Comparison of ENCODE assay signal across 1 cellular context in the genomic region with DNA sequence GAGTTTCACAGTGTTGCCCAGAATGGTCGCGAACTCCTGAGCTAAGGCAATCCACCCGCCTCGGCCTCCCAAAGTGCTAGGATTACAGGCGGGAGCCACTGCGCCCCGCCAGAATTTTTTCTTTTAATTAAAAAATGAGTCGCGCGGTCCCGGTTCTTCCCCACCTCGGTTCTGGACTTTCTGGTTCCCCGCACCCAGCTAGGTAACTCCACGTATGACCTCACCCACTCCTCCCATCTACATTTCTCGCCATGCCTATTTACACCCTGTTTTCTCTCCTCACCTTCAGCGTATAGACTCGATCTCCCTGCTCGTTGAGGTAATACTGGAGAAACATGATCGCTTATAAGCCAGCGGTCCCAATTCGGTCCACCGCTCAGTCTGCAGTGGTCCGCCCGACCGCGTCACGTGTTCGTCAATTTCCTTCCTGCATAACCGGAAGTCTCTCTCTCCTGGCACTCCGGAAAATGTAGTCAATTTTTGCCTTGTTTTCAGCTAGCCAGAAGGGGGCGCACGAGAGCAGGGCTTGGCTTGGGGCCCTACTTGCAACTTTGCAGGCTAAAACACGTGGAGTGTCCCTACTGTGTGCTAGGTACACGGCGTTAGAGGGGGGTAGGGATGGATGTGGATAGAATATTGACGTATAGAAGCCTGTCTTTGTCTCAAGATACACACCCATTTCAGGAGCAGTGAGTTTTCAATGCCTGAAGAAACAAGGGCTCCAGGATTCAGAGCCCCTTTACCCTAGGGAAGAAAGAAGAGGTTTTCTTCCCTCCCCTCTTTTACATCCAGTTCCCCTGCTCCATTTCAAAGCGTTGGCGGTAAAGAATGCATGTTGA.
A peak's percentile ranks its signal among the peaks of the same experiment; 100 is the strongest.
TF ChIP-seq lines count a peak whose summit lies in the region.

A gene (minus strand): TSS at position 400 of the 839 bp plus-strand sequence. CDS start 63 bp downstream, at position 337.
A gene with protein sequence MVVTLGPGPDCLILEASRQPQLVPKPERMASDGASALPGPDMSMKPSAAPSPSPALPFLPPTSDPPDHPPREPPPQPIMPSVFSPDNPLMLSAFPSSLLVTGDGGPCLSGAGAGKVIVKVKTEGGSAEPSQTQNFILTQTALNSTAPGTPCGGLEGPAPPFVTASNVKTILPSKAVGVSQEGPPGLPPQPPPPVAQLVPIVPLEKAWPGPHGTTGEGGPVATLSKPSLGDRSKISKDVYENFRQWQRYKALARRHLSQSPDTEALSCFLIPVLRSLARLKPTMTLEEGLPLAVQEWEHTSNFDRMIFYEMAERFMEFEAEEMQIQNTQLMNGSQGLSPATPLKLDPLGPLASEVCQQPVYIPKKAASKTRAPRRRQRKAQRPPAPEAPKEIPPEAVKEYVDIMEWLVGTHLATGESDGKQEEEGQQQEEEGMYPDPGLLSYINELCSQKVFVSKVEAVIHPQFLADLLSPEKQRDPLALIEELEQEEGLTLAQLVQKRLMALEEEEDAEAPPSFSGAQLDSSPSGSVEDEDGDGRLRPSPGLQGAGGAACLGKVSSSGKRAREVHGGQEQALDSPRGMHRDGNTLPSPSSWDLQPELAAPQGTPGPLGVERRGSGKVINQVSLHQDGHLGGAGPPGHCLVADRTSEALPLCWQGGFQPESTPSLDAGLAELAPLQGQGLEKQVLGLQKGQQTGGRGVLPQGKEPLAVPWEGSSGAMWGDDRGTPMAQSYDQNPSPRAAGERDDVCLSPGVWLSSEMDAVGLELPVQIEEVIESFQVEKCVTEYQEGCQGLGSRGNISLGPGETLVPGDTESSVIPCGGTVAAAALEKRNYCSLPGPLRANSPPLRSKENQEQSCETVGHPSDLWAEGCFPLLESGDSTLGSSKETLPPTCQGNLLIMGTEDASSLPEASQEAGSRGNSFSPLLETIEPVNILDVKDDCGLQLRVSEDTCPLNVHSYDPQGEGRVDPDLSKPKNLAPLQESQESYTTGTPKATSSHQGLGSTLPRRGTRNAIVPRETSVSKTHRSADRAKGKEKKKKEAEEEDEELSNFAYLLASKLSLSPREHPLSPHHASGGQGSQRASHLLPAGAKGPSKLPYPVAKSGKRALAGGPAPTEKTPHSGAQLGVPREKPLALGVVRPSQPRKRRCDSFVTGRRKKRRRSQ (plus strand): TSS at position 579 of the 839 bp plus-strand sequence. CDS start 382 bp downstream, outside the sequence.

TF ChIP-seq in GM23338, 12 proteins besides CTCF, POLR2A, EP300 and RAD21 (continued from another document):
- TF ChIP-seq, protein P1, sequence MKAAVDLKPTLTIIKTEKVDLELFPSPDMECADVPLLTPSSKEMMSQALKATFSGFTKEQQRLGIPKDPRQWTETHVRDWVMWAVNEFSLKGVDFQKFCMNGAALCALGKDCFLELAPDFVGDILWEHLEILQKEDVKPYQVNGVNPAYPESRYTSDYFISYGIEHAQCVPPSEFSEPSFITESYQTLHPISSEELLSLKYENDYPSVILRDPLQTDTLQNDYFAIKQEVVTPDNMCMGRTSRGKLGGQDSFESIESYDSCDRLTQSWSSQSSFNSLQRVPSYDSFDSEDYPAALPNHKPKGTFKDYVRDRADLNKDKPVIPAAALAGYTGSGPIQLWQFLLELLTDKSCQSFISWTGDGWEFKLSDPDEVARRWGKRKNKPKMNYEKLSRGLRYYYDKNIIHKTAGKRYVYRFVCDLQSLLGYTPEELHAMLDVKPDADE (IDR thresholded peaks at IDR 0.05) = peak; percentile 81
- peak; percentile 76 for TF ChIP-seq CREB1 (CRISPR knock-in tag; IDR thresholded peaks at IDR 0.05; ENCODE audit: low read depth)
- no peak for TF ChIP-seq EZH2 (IDR thresholded peaks at IDR 0.05; ENCODE audit: low read depth, unreplicated experiment)
- TF ChIP-seq, protein P2, sequence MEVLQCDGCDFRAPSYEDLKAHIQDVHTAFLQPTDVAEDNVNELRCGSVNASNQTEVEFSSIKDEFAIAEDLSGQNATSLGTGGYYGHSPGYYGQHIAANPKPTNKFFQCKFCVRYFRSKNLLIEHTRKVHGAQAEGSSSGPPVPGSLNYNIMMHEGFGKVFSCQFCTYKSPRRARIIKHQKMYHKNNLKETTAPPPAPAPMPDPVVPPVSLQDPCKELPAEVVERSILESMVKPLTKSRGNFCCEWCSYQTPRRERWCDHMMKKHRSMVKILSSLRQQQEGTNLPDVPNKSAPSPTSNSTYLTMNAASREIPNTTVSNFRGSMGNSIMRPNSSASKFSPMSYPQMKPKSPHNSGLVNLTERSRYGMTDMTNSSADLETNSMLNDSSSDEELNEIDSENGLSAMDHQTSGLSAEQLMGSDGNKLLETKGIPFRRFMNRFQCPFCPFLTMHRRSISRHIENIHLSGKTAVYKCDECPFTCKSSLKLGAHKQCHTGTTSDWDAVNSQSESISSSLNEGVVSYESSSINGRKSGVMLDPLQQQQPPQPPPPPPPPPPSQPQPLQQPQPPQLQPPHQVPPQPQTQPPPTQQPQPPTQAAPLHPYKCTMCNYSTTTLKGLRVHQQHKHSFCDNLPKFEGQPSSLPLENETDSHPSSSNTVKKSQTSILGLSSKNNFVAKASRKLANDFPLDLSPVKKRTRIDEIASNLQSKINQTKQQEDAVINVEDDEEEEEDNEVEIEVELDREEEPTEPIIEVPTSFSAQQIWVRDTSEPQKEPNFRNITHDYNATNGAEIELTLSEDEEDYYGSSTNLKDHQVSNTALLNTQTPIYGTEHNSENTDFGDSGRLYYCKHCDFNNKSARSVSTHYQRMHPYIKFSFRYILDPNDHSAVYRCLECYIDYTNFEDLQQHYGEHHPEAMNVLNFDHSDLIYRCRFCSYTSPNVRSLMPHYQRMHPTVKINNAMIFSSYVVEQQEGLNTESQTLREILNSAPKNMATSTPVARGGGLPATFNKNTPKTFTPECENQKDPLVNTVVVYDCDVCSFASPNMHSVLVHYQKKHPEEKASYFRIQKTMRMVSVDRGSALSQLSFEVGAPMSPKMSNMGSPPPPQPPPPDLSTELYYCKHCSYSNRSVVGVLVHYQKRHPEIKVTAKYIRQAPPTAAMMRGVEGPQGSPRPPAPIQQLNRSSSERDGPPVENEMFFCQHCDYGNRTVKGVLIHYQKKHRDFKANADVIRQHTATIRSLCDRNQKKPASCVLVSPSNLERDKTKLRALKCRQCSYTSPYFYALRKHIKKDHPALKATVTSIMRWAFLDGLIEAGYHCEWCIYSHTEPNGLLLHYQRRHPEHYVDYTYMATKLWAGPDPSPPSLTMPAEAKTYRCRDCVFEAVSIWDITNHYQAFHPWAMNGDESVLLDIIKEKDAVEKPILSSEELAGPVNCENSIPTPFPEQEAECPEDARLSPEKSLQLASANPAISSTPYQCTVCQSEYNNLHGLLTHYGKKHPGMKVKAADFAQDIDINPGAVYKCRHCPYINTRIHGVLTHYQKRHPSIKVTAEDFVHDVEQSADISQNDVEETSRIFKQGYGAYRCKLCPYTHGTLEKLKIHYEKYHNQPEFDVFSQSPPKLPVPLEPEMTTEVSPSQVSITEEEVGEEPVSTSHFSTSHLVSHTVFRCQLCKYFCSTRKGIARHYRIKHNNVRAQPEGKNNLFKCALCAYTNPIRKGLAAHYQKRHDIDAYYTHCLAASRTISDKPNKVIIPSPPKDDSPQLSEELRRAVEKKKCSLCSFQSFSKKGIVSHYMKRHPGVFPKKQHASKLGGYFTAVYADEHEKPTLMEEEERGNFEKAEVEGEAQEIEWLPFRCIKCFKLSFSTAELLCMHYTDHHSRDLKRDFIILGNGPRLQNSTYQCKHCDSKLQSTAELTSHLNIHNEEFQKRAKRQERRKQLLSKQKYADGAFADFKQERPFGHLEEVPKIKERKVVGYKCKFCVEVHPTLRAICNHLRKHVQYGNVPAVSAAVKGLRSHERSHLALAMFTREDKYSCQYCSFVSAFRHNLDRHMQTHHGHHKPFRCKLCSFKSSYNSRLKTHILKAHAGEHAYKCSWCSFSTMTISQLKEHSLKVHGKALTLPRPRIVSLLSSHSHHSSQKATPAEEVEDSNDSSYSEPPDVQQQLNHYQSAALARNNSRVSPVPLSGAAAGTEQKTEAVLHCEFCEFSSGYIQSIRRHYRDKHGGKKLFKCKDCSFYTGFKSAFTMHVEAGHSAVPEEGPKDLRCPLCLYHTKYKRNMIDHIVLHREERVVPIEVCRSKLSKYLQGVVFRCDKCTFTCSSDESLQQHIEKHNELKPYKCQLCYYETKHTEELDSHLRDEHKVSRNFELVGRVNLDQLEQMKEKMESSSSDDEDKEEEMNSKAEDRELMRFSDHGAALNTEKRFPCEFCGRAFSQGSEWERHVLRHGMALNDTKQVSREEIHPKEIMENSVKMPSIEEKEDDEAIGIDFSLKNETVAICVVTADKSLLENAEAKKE (CRISPR knock-in tag; IDR thresholded peaks at IDR 0.05) = no peak
TF ChIP-seq in GM23338: peak in this region for 4.
